ENCODE assay signal across 30 cellular contexts in the genomic region with DNA sequence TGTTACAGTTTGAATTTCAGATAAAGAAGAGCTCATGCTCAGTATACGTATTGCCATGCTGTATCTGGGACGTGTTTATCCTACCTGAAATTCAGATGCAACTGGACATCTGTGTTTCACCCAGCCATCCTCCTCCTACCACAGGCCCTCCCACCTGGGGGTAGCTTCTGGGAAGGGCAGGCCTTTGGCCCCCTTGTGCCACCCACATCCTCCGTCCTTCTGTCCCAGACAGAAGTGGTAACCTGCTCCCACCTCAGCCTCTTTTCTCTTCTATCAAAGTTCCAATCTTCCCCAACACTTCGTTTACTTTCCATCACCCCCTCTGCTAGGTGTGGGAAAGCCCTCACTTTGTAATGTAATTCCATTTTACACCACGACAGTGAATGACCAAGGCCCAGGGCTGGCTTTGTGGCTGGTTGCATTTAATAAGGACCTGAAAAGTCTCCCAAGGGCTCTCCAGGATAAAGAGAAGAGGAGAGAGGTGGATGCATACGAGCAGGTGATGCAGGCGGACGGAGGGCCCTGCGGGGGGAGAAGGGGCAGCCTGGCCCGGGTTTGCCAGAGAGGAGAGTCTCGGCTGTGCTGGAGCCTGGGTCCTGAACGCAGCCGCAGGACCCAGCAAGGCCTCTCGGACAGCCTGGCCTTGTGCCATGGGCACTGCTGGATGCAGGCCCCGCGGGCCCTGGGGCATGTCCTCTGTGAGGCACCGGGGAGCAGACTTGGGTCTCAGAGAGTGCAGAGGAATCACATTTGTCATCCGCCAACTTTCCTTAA.
A peak's percentile ranks its signal among the peaks of the same experiment; 100 is the strongest.
DNase-seq lines count a peak whose midpoint lies in the region; ATAC-seq, FAIRE-seq and TF ChIP-seq lines count a peak whose summit lies in the region.
"Had no signal": no experiment of that assay in that cellular context is flagged by ENCODE, and none has a peak within 500 bp of the region (broad histone marks: within the 10 kb centered on the region; RNA-seq: fewer than 3 reads in every experiment).

No MANE protein-coding gene starts in this region.

- ATAC-seq in GM23338 (peak; percentile 33), HG02852 (IDR thresholded peaks at IDR 0.05; ENCODE audit: unreplicated experiment) (no peak), GM21723 (IDR thresholded peaks at IDR 0.05; ENCODE audit: unreplicated experiment) (no peak)
- ATAC-seq: activated naive CD4-positive, alpha-beta T cell treated with anti-CD3 and anti-CD28 coated beads, Interleukin-2, amount 50 U/mL, for 72 hours; K562; right cardiac atrium; stimulated activated naive CD8-positive, alpha-beta T cell treated with anti-CD3 and anti-CD28 coated beads, Interleukin-15, amount 100 ng/mL, for 72 hours had no signal

- no peak overlapping the region for H3K4me2 ChIP-seq in GM23338
- H3K4me2 ChIP-seq: hepatocyte, PC-9 had no signal

- no peaks in the 10 kb centered on the region for H3K36me3 ChIP-seq in GM23338 (ENCODE audit: insufficient read depth)
- H3K36me3 ChIP-seq: brain microvascular endothelial cell, tibial artery had no signal

- peak overlapping the region; percentile 23; the same call in 1 of the 2 replicates for H2AFZ ChIP-seq in GM23338
- H2AFZ ChIP-seq: hepatocyte, PC-9 had no signal

- peaks cover 4% of the 10 kb centered on the region for H3K4me1 Mint-ChIP-seq in GM23338

- DNase-seq in DMS79 (lab: John Stamatoyannopoulos, UW) (peak; percentile 88), GM23338 (ENCODE audit: low spot score) (no peak), NCI-H510A (lab: John Stamatoyannopoulos, UW) (peak; percentile 57), mesenteric fat pad (ENCODE audit: low spot score) (peak; percentile 78), HTR-8/SVneo (ENCODE audit: insufficient read length, low spot score) (no peak)
- DNase-seq: activated CD4-positive, alpha-beta memory T cell treated with anti-CD3 and anti-CD28 coated beads, Interleukin-2, amount 10 ng/mL, durations not matched to agents 7 days and 5 days; activated CD8-positive, alpha-beta memory T cell treated with anti-CD3 and anti-CD28 coated beads, Interleukin-2, amount 50 U/mL, for 48 hours; amygdala; brain microvascular endothelial cell; DMS153; left cardiac atrium; NCI-H1092 treated with DMSO at 0.1 percent for 48 hours; NCI-H2029; NCI-H226; PC-9; SHP77; stimulated activated CD4-positive, alpha-beta T cell treated with anti-CD3 and anti-CD28 coated beads, Interleukin-2, amount 100 ng/mL, for 24 hours; stimulated activated naive CD8-positive, alpha-beta T cell treated with anti-CD3 and anti-CD28 coated beads, Interleukin-15, amount 100 ng/mL, for 72 hours; tibial artery had no signal

- no peaks in the 10 kb centered on the region; the same call in 2 of the 3 replicates for H3K36me3 Mint-ChIP-seq in GM23338 (ENCODE audit: low read depth)
- H3K36me3 Mint-ChIP-seq: activated naive CD4-positive, alpha-beta T cell treated with anti-CD3 and anti-CD28 coated beads, Interleukin-2, amount 50 U/mL, for 72 hours; memory B cell had no signal

- no peak for FAIRE-seq in HTR-8/SVneo (lab: Jason Lieb, UNC)
- FAIRE-seq: endothelial cell of umbilical vein, frontal cortex, G401.6, K562 had no signal

- H3K27ac ChIP-seq in GM23338 (ENCODE audit: low read depth), result no peak overlapping the region
- H3K27ac ChIP-seq: brain microvascular endothelial cell, hepatocyte, PC-9, tibial artery had no signal

- no peaks in the 10 kb centered on the region for H3K27me3 ChIP-seq in GM23338 (ENCODE audit: insufficient read depth)
- H3K27me3 ChIP-seq: brain microvascular endothelial cell, tibial artery had no signal

- no peaks in the 10 kb centered on the region for H3F3A ChIP-seq in GM23338 (replicated peaks; ENCODE audit: low read depth)

- TF ChIP-seq CTCF in GM23338 (conservative IDR thresholded peaks at IDR 0.05; ENCODE audit: low read depth in 2 of 2), result no peak

- no peaks in the 10 kb centered on the region for H3K4me1 ChIP-seq in GM23338 (ENCODE audit: insufficient read depth)
- H3K4me1 ChIP-seq: tibial artery had no signal

- H3K4me3 ChIP-seq in GM23338, result no peak overlapping the region
- H3K4me3 ChIP-seq: hepatocyte, K562, PC-9, tibial artery had no signal

- H3K27ac Mint-ChIP-seq in GM23338, result no peak overlapping the region
- H3K27ac Mint-ChIP-seq: activated CD4-positive, alpha-beta memory T cell treated with anti-CD3 and anti-CD28 coated beads, Interleukin-2, amount 10 ng/mL, durations not matched to agents 7 days and 5 days; activated T-helper 2 cell treated with anti-CD3 and anti-CD28 coated beads, Interferon-gamma antibody, Interleukin-2, Interleukin-4, amounts not matched to agents 10 μg/mL and 5 μg/mL and 100 μg/mL, durations not matched to agents 14 hours and 24 hours and 36 hours; memory B cell had no signal

- H3K9me2 ChIP-seq in GM23338 (ENCODE audit: insufficient read depth), result no peaks in the 10 kb centered on the region

- peaks cover 5% of the 10 kb centered on the region for H3K9me3 Mint-ChIP-seq in GM23338
- H3K9me3 Mint-ChIP-seq: activated CD4-positive, alpha-beta memory T cell treated with anti-CD3 and anti-CD28 coated beads, Interleukin-2, amount 10 ng/mL, durations not matched to agents 7 days and 5 days; activated T-helper 2 cell treated with anti-CD3 and anti-CD28 coated beads, Interferon-gamma antibody, Interleukin-2, Interleukin-4, amounts not matched to agents 10 μg/mL and 5 μg/mL and 100 μg/mL, durations not matched to agents 14 hours and 24 hours and 36 hours had no signal

- no peaks in the 10 kb centered on the region for H3K79me2 ChIP-seq in GM23338 (replicated peaks; ENCODE audit: insufficient read depth)
- H3K79me2 ChIP-seq: hepatocyte had no signal

- H3K27me3 Mint-ChIP-seq in GM23338 (ENCODE audit: insufficient read depth, low read depth, poor library complexity), result peaks cover 8% of the 10 kb centered on the region
- H3K27me3 Mint-ChIP-seq: activated CD4-positive, alpha-beta memory T cell treated with anti-CD3 and anti-CD28 coated beads, Interleukin-2, amount 10 ng/mL, durations not matched to agents 7 days and 5 days had no signal

- H3K4me3 Mint-ChIP-seq in GM23338, result no peak overlapping the region
- H3K4me3 Mint-ChIP-seq: activated CD4-positive, alpha-beta memory T cell treated with anti-CD3 and anti-CD28 coated beads, Interleukin-2, amount 10 ng/mL, durations not matched to agents 7 days and 5 days; memory B cell; stimulated activated naive CD8-positive, alpha-beta T cell treated with anti-CD3 and anti-CD28 coated beads, Interleukin-15, amount 100 ng/mL, for 72 hours had no signal

- no peaks in the 10 kb centered on the region for H4K20me1 ChIP-seq in GM23338 (replicated peaks; ENCODE audit: insufficient read depth)

TF ChIP-seq in GM23338, 12 proteins besides CTCF, POLR2A, EP300 and RAD21 (continues in another document):
- TF ChIP-seq, protein P1, sequence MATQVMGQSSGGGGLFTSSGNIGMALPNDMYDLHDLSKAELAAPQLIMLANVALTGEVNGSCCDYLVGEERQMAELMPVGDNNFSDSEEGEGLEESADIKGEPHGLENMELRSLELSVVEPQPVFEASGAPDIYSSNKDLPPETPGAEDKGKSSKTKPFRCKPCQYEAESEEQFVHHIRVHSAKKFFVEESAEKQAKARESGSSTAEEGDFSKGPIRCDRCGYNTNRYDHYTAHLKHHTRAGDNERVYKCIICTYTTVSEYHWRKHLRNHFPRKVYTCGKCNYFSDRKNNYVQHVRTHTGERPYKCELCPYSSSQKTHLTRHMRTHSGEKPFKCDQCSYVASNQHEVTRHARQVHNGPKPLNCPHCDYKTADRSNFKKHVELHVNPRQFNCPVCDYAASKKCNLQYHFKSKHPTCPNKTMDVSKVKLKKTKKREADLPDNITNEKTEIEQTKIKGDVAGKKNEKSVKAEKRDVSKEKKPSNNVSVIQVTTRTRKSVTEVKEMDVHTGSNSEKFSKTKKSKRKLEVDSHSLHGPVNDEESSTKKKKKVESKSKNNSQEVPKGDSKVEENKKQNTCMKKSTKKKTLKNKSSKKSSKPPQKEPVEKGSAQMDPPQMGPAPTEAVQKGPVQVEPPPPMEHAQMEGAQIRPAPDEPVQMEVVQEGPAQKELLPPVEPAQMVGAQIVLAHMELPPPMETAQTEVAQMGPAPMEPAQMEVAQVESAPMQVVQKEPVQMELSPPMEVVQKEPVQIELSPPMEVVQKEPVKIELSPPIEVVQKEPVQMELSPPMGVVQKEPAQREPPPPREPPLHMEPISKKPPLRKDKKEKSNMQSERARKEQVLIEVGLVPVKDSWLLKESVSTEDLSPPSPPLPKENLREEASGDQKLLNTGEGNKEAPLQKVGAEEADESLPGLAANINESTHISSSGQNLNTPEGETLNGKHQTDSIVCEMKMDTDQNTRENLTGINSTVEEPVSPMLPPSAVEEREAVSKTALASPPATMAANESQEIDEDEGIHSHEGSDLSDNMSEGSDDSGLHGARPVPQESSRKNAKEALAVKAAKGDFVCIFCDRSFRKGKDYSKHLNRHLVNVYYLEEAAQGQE (IDR thresholded peaks at IDR 0.05; ENCODE audit: unreplicated experiment), result no peak
- TF ChIP-seq EZH2 (IDR thresholded peaks at IDR 0.05; ENCODE audit: low read depth, unreplicated experiment) (no peak), ETS1 (IDR thresholded peaks at IDR 0.05) (no peak), ZNF114 (CRISPR knock-in tag; IDR thresholded peaks at IDR 0.05) (no peak)

Comparison
In these comparisons a context has a peak if more than half of its experiments do, and no peak if none do; other contexts are left out.
1. DNase-seq: peak in DMS79 (single experiment), NCI-H510A (single experiment) and mesenteric fat pad (single experiment); none in GM23338 (single experiment) and HTR-8/SVneo (single experiment).